In the genomic region with DNA sequence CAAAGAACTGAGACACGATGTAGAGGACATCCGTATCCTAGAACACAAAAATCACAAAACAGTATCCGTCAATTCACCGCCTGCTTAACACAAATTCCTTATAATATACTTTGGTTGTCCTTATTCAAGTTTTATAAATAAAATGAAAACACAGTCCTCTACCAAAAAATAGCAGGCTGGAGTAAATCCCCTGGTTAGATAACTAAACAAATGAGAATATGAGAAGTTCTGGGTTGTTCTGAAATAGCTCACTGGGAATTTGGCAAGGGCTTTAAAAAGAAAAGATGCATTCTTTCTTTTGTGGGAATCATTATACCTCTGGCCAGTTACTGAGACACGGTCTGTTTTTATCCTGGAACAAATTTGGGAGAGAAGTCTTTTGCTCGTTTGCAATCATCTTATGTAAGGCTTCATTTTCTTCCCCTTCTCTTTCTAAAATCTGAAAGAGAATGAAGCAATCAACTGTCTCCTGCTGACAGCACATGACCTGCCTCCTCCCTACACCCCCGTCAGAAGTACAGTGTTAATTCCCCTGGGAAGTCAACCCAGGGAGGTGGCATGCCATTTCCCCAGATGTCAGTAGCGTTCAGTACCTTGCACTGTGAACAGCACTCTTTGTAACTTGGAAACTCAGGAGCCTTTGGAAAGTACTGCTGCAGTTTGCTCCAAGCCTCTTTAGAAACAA, we compare ENCODE assay signal across 10 cellular contexts. TPM values are rescaled to one million over a fixed set of nuclear protein-coding genes. Genes with fewer than 3 reads are reported as not detected.
DNase-seq lines count a peak whose midpoint lies in the region; ATAC-seq, FAIRE-seq and TF ChIP-seq lines count a peak whose summit lies in the region.
"Had no signal": no experiment of that assay in that cellular context is flagged by ENCODE, and none has a peak within 500 bp of the region (broad histone marks: within the 10 kb centered on the region; RNA-seq: fewer than 3 reads in every experiment).

No MANE protein-coding gene starts in this region.

- intact Hi-C loops in CD14-positive monocyte (cut with micrococcal nuclease) (loop anchor here in 1 of 2 donors (10.0 kb wide), 1 partner anchor 259 kb away; no protein-coding TSS in a partner anchor), kidney (cut with DNase I) (no loop called here)

- H3K36me3 Mint-ChIP-seq in CD14-positive monocyte: peaks cover 66 to 80% of the 10 kb centered on the region in 2 donors

- H3K36me3 ChIP-seq in kidney (ENCODE audit: control insufficient read depth in 1 of 2, insufficient read depth in 2 of 2, low read length in 2 of 2): peaks cover 13% of the 10 kb centered on the region in 2 donors

- no peaks in the 10 kb centered on the region for H3K4me1 ChIP-seq in kidney (ENCODE audit: control insufficient read depth in 1 of 2, insufficient read depth in 1 of 2, low read depth in 1 of 2, low read length in 2 of 2)

- no peaks in the 10 kb centered on the region for H3K9me3 Mint-ChIP-seq in CD14-positive monocyte
- H3K9me3 Mint-ChIP-seq: naive thymus-derived CD4-positive, alpha-beta T cell had no signal

- H3K27ac Mint-ChIP-seq in CD14-positive monocyte: peak overlapping the region in 6 of 7 donors; percentile 42 to 83 (median 68)

- FAIRE-seq in kidney (lab: Jason Lieb, UNC) (no peak), RCC 7860 (lab: Jason Lieb, UNC) (no peak)

- no peak overlapping the region for H3K4me3 ChIP-seq in kidney (ENCODE audit: low read length in 2 of 2)

- peak overlapping the region; percentile 83 for H3K27ac ChIP-seq in cingulate gyrus (ENCODE audit: low read depth, low read length)
- no peak overlapping the region for H3K27ac ChIP-seq in kidney (ENCODE audit: low read depth in 2 of 2, low read length in 2 of 2)

- no peak for ATAC-seq in GM21723 (IDR thresholded peaks at IDR 0.05; ENCODE audit: unreplicated experiment)
- ATAC-seq in GM19035 (IDR thresholded peaks at IDR 0.05; ENCODE audit: unreplicated experiment): no peak
- ATAC-seq: naive thymus-derived CD4-positive, alpha-beta T cell had no signal

- H3K9ac ChIP-seq in kidney (ENCODE audit: low read length in 2 of 2): no peak overlapping the region

- peaks cover 15% of the 10 kb centered on the region for H3K4me1 Mint-ChIP-seq in CD14-positive monocyte

- H3K4me3 Mint-ChIP-seq in CD14-positive monocyte: peak overlapping the region in 1 of 2 donors; percentile 30
- H3K4me3 Mint-ChIP-seq: naive thymus-derived CD4-positive, alpha-beta T cell had no signal

- no peaks in the 10 kb centered on the region for H3K27me3 Mint-ChIP-seq in CD14-positive monocyte (ENCODE audit: low read depth in 3 of 3)
- H3K27me3 Mint-ChIP-seq: naive thymus-derived CD4-positive, alpha-beta T cell had no signal

- no peak for DNase-seq in CD14-positive monocyte (ENCODE audit: low spot score)
- DNase-seq in MV-4-11 (lab: John Stamatoyannopoulos, UW): peak; percentile 72
- DNase-seq in medulla oblongata (ENCODE audit: extremely low spot score): peak; percentile 48
- no peak for DNase-seq in kidney
- DNase-seq in RCC 7860 (ENCODE audit: low spot score): no peak
- DNase-seq: naive thymus-derived CD4-positive, alpha-beta T cell; NCI-H2081 had no signal

- no peak for TF ChIP-seq CTCF in CD14-positive monocyte (IDR thresholded peaks at IDR 0.05)
- no peak for TF ChIP-seq CTCF in kidney (IDR thresholded peaks at IDR 0.05; ENCODE audit: borderline replicate concordance, extremely low read depth, insufficient read depth)

- H3K9me3 ChIP-seq in kidney (ENCODE audit: control insufficient read depth in 1 of 2, low read length in 2 of 2): no peaks in the 10 kb centered on the region

RNA-seq across cellular contexts. Expression of gene RAP1GAP, which starts 37.1 kb away (rescaled TPM):
- polyA plus RNA-seq in CD14-positive monocyte: not detected
- 39.2 TPM for total RNA-seq in kidney
- polyA plus RNA-seq in kidney (ENCODE audit: insufficient read depth, low read depth, low replicate concordance): 200 TPM
- polyA plus RNA-seq: naive thymus-derived CD4-positive, alpha-beta T cell had no signal

Comparison
In these comparisons a context has a peak if more than half of its experiments do, and no peak if none do; other contexts are left out.
1. DNase-seq: peak in MV-4-11 (single experiment) and medulla oblongata (single experiment); none in CD14-positive monocyte (single experiment), kidney (single experiment) and RCC 7860 (single experiment).
2. RNA of gene RAP1GAP, which starts 37.1 kb away (polyA plus RNA-seq): 200 TPM in kidney (single experiment); not detected in CD14-positive monocyte; every median in the first group is over 100 times any median in the second.